9 cellular contexts compared by ENCODE assay signal in the genomic region with DNA sequence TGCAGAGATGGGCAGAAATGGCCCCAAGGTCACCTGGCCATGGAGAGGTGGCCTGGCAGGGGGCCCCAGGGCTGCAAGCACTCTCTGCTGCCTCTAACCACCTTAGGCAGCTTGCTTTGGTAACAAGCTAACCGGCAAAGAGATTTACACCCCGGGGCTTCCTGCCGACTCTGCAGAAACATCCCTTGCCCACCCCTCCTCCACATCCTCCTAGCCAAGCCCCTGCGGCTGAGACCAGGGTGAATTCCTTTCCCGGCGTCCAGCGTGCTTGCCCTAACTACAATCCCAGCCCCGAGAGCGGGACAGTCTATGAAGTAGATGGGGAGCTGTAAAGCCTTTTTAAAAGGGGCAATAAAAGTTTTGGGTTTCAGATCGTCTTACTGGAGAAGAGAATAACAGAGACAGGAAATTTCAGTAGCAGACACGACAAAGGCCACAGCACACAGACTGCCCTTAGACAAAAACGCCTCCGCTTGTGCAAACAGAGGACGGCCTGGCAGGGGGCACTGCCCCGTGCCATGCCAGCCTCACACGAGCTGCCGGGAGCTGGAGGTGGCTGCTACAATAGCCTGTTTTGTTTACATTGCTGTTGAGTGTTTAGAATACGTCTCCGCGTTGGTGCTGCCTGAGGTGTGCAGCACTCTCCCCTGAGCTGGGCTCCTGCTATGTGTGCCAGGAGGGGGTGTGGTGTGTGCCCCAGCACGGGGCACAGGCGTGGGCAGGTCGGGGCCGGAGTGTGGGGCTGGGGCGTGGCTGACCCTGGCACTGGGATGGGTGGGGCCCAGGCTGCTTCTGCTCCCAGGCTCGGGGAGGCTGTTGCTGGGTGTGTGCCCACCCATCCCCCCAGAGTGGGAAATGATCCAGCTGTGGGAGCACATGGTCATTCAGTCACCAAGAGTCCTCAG. TPM values are rescaled to one million over a fixed set of nuclear protein-coding genes. Genes with fewer than 3 reads are reported as not detected.
DNase-seq lines count a peak whose midpoint lies in the region; ATAC-seq and TF ChIP-seq lines count a peak whose summit lies in the region.
"Had no signal": no experiment of that assay in that cellular context is flagged by ENCODE, and none has a peak within 500 bp of the region (broad histone marks: within the 10 kb centered on the region; RNA-seq: fewer than 3 reads in every experiment).

No MANE protein-coding gene starts in this region.

- ATAC-seq in lower lobe of right lung, result peak; percentile 49 to 68

- no peak overlapping the region for H3K4me3 ChIP-seq in lower lobe of right lung
- H3K4me3 ChIP-seq: skin epidermis had no signal

- H3K27me3 ChIP-seq in lower lobe of right lung (ENCODE audit: low read depth), result peaks cover under 1% of the 10 kb centered on the region

- no peaks in the 10 kb centered on the region for H3K36me3 Mint-ChIP-seq in Calu3 (ENCODE audit: insufficient read depth, unreplicated experiment)
- no peaks in the 10 kb centered on the region for H3K36me3 Mint-ChIP-seq in activated naive CD8-positive, alpha-beta T cell

- POLR2A ChIA-PET in GM10248 (lab: Yijun Ruan, JAX), result no interaction called here

- H3K9me3 Mint-ChIP-seq in Calu3 (ENCODE audit: low read depth, unreplicated experiment), result no peaks in the 10 kb centered on the region
- H3K9me3 Mint-ChIP-seq in activated naive CD8-positive, alpha-beta T cell (ENCODE audit: low read depth), result no peaks in the 10 kb centered on the region

- peaks cover 32% of the 10 kb centered on the region for H3K4me1 ChIP-seq in lower lobe of right lung

- no peaks in the 10 kb centered on the region for H3K4me1 Mint-ChIP-seq in Calu3 (ENCODE audit: low read depth, unreplicated experiment)
- peaks cover 26% of the 10 kb centered on the region for H3K4me1 Mint-ChIP-seq in activated naive CD8-positive, alpha-beta T cell (ENCODE audit: low read depth)

- TF ChIP-seq CTCF in Calu3 (IDR thresholded peaks at IDR 0.05; ENCODE audit: unreplicated experiment), result no peak
- TF ChIP-seq CTCF in lower lobe of right lung (IDR thresholded peaks at IDR 0.05), result no peak
- TF ChIP-seq CTCF in GM10248 (IDR thresholded peaks at IDR 0.05; ENCODE audit: control extremely low read depth, extremely low read depth, low read depth, missing control alignments), result no peak

- peaks cover 13% of the 10 kb centered on the region for H3K27me3 Mint-ChIP-seq in Calu3 (ENCODE audit: unreplicated experiment)
- no peaks in the 10 kb centered on the region for H3K27me3 Mint-ChIP-seq in activated naive CD8-positive, alpha-beta T cell

- H3K27ac ChIP-seq in lower lobe of right lung, result peak overlapping the region; percentile 24

- no TSS peak for BruUV-seq in Calu3 (replicated peaks; lab: Mats Ljungman, UMichigan)

- H3K4me3 Mint-ChIP-seq in Calu3 (ENCODE audit: low read depth, unreplicated experiment), result peak overlapping the region; percentile 50
- peak overlapping the region; percentile 82 for H3K4me3 Mint-ChIP-seq in activated naive CD8-positive, alpha-beta T cell

- CTCF ChIA-PET in Calu3 (lab: Charles Lee) (no interaction called here), GM10248 (lab: Yijun Ruan, JAX) (interaction anchor here (2.1 kb wide), 1 partner anchor 10 kb away, joined by 6 read pairs; no protein-coding TSS in a partner anchor)

- no peaks in the 10 kb centered on the region for H3K9me3 ChIP-seq in lower lobe of right lung

- intact Hi-C loops in Calu3 (cut with micrococcal nuclease; ENCODE audit: unreplicated experiment), result no loop called here
- intact Hi-C loops in lower lobe of right lung (cut with DNase I), result no loop called here

- DNase-seq in Calu3 (peak; percentile 25), NCI-H1092 (lab: John Stamatoyannopoulos, UW) (peak; percentile 91), lower lobe of right lung (no peak), GM10248 (ENCODE audit: extremely low spot score) (no peak), HPDE6-E6E7 (ENCODE audit: extremely low spot score) (no peak), NK-92 (lab: John Stamatoyannopoulos, UW; ENCODE audit: unreplicated experiment) (no peak)
- no peak for DNase-seq in activated CD4-positive, CD25-positive, alpha-beta regulatory T cell treated with anti-CD3 and anti-CD28 coated beads, Interleukin-2, amount 50 U/mL, for 72 hours

- no peaks in the 10 kb centered on the region for H3K36me3 ChIP-seq in lower lobe of right lung

- H3K27ac Mint-ChIP-seq in Calu3 (ENCODE audit: unreplicated experiment), result no peak overlapping the region
- H3K27ac Mint-ChIP-seq in activated naive CD8-positive, alpha-beta T cell, result peak overlapping the region; percentile 88

RNA-seq across cellular contexts. Expression of gene MYMK, which starts 15.3 kb away (rescaled TPM):
- total RNA-seq in Calu3 (2022) (not detected in 2 replicates), lower lobe of right lung (not detected)

RNA-seq across cellular contexts. Expression of gene ADAMTSL2, which starts 25.1 kb away (rescaled TPM):
- total RNA-seq in Calu3 (2022) (0.14 TPM in 1 of 2 replicates, not detected in the other), lower lobe of right lung (10.1 TPM)

RNA-seq across cellular contexts. Expression of gene SLC2A6, which starts 30.5 kb away (rescaled TPM):
- total RNA-seq in Calu3 (2022) (9.3 and 11.6 TPM in 2 replicates), lower lobe of right lung (10.5 TPM)

RNA-seq across cellular contexts. Expression of gene CACFD1, which starts 49.7 kb away (rescaled TPM):
- 15.1 and 19.9 TPM in 2 replicates for total RNA-seq in Calu3 (2022)
- 34.3 TPM for total RNA-seq in lower lobe of right lung

Comparison
In these comparisons a context has a peak if more than half of its experiments do, and no peak if none do; other contexts are left out.
1. DNase-seq: peak in Calu3 (single experiment) and NCI-H1092 (single experiment); none in lower lobe of right lung (single experiment), GM10248 (single experiment), activated CD4-positive, CD25-positive, alpha-beta regulatory T cell treated with anti-CD3 and anti-CD28 coated beads, Interleukin-2, amount 50 U/mL, for 72 hours (single experiment), HPDE6-E6E7 (single experiment) and NK-92 (single experiment).